Comparison of ENCODE assay signal across 31 cellular contexts in genomic region chr2:102190425-102191107, GRCh38. TPM values are rescaled to one million over a fixed set of nuclear protein-coding genes. Genes with fewer than 3 reads are reported as not detected.
A peak's percentile ranks its signal among the peaks of the same experiment; 100 is the strongest.
DNase-seq lines count a peak whose midpoint lies in the region; ATAC-seq and TF ChIP-seq lines count a peak whose summit lies in the region.
"Had no signal": no experiment of that assay in that cellular context is flagged by ENCODE, and none has a peak within 500 bp of the region (broad histone marks: within the 10 kb centered on the region; RNA-seq: fewer than 3 reads in every experiment).

No MANE protein-coding gene starts in this region.

- CTCF ChIA-PET in Calu3 (lab: Charles Lee), result no interaction called here
- CTCF ChIA-PET in mammary epithelial cell (lab: Charles Lee; ENCODE audit: low non-redundant PET), result no interaction called here

- DNase-seq in Calu3 (peak; percentile 10), kidney glomerular epithelial cell (lab: John Stamatoyannopoulos, UW) (peak; percentile 12), trophoblast cell (no peak), mammary epithelial cell (no peak), 8988T (no peak), OCI-M1 (lab: John Stamatoyannopoulos, UW) (no peak)
- DNase-seq: activated CD4-positive, alpha-beta memory T cell treated with anti-CD3 and anti-CD28 coated beads for 36 hours; activated CD4-positive, CD25-positive, alpha-beta regulatory T cell; activated naive CD8-positive, alpha-beta T cell treated with anti-CD3 and anti-CD28 coated beads, Interleukin-2, amount 10 ng/mL, durations not matched to agents 7 days and 5 days; DMS153; effector CD4-positive, alpha-beta T cell; foreskin keratinocyte; GDM1; HFFc6; hippocampal formation; MG63; NCI-H1417; NCI-H2081; NCI-H446 treated with DMSO at 0.1 percent for 48 hours; occipital lobe; PC-9; SIG-M5; stimulated activated CD4-positive, alpha-beta T cell treated with anti-CD3 and anti-CD28 coated beads, Interleukin-12 subunit alpha, Interleukin-12 subunit beta, amount 100 ng/mL, for 4 hours; stimulated activated CD4-positive, alpha-beta T cell treated with anti-CD3 and anti-CD28 coated beads, Interleukin-4, amount 100 ng/mL, for 24 hours; SW 1271; thyroid gland had no signal

- H3K79me1 ChIP-seq in trophoblast cell (ENCODE audit: low read length), result no peaks in the 10 kb centered on the region

- H3K4me3 ChIP-seq in trophoblast cell (ENCODE audit: low read depth, low read length) (no peak overlapping the region), mammary epithelial cell (replicated peaks in 1 of 3; ENCODE audit: insufficient read depth in 1 of 3, low read depth in 2 of 3, low read length in 3 of 3) (no peak overlapping the region)
- H3K4me3 ChIP-seq: GM23338, MG63, PC-9, right atrium auricular region, thyroid gland had no signal

- H3K79me2 ChIP-seq in trophoblast cell (ENCODE audit: control insufficient read depth, insufficient read depth, low read length, poor library complexity), result no peaks in the 10 kb centered on the region
- H3K79me2 ChIP-seq in mammary epithelial cell (ENCODE audit: insufficient read depth, low read length), result no peaks in the 10 kb centered on the region

- H2AFZ ChIP-seq in trophoblast cell (ENCODE audit: insufficient read depth, low read length, poor library complexity) (no peak overlapping the region), mammary epithelial cell (ENCODE audit: low read depth, low read length) (no peak overlapping the region)
- H2AFZ ChIP-seq: GM23338, PC-9 had no signal

- in situ Hi-C loops in mammary epithelial cell (cut with MboI; ENCODE audit: low sequenced_read_pairs in 2 of 2), result no loop called here

- H3K36me3 ChIP-seq in trophoblast cell (ENCODE audit: control insufficient read depth in 1 of 2, insufficient read depth in 2 of 2, low read length in 2 of 2) (no peaks in the 10 kb centered on the region), mammary epithelial cell (ENCODE audit: insufficient read depth, low read length) (no peaks in the 10 kb centered on the region)
- H3K36me3 ChIP-seq: MG63, right atrium auricular region, thyroid gland had no signal

- intact Hi-C loops in Calu3 (cut with micrococcal nuclease; ENCODE audit: unreplicated experiment) (loop anchor here (2.0 kb wide), 1 partner anchor 48 kb away; no protein-coding TSS in a partner anchor), mammary epithelial cell (cut with micrococcal nuclease) (no loop called here)

- H3K4me2 ChIP-seq in trophoblast cell (ENCODE audit: low read length) (no peak overlapping the region), mammary epithelial cell (ENCODE audit: insufficient read depth, low read depth, low read length) (no peak overlapping the region)
- H3K4me2 ChIP-seq: GM23338, PC-9 had no signal

- no peak overlapping the region for H4K8ac ChIP-seq in trophoblast cell (ENCODE audit: low read depth, low read length)

- dilution Hi-C loops in mammary epithelial cell (cut with HindIII; ENCODE audit: low sequenced_read_pairs), result no loop called here

- BruUV-seq in Calu3 (replicated peaks; lab: Mats Ljungman, UMichigan) (no TSS peak), mammary epithelial cell (replicated peaks; lab: Mats Ljungman, UMichigan) (no TSS peak)

- H3K4me1 ChIP-seq in trophoblast cell (ENCODE audit: control insufficient read depth in 1 of 2, insufficient read depth in 2 of 2, low read length in 2 of 2), result no peaks in the 10 kb centered on the region
- H3K4me1 ChIP-seq in mammary epithelial cell (ENCODE audit: insufficient read depth, low read length), result peaks cover 37% of the 10 kb centered on the region

- H2AK5ac ChIP-seq in trophoblast cell (ENCODE audit: low read length), result no peak overlapping the region

- H2BK12ac ChIP-seq in trophoblast cell (ENCODE audit: low read length), result no peak overlapping the region

- no peak overlapping the region for H4K91ac ChIP-seq in trophoblast cell (ENCODE audit: low read depth, low read length)

- H2BK120ac ChIP-seq in trophoblast cell (ENCODE audit: insufficient read depth, low read length, poor library complexity), result no peak overlapping the region

- TF ChIP-seq CTCF in Calu3 (IDR thresholded peaks at IDR 0.05; ENCODE audit: unreplicated experiment) (no peak), VCaP (conservative IDR thresholded peaks at IDR 0.05) (no peak), mammary epithelial cell (conservative IDR thresholded peaks at IDR 0.05 in 1 of 2, IDR thresholded peaks at IDR 0.05 in 1 of 2; ENCODE audit: extremely low read depth in 1 of 2, insufficient read depth in 1 of 2, low read depth in 1 of 2, low read length in 2 of 2) (no peak)

- H3K27me3 Mint-ChIP-seq in Calu3 (ENCODE audit: unreplicated experiment), result no peaks in the 10 kb centered on the region

- no peak overlapping the region for H2BK5ac ChIP-seq in trophoblast cell (ENCODE audit: low read depth, low read length, poor library complexity)

- no peak overlapping the region for H3K18ac ChIP-seq in trophoblast cell (ENCODE audit: low read length)

- no peaks in the 10 kb centered on the region for H3K9me3 Mint-ChIP-seq in Calu3 (ENCODE audit: low read depth, unreplicated experiment)
- H3K9me3 Mint-ChIP-seq: activated CD4-positive, alpha-beta memory T cell treated with anti-CD3 and anti-CD28 coated beads for 36 hours; HFFc6 had no signal

- no peak for ATAC-seq in GM18858 (IDR thresholded peaks at IDR 0.05; ENCODE audit: unreplicated experiment)
- ATAC-seq: foreskin keratinocyte, GM23338 had no signal

- no peaks in the 10 kb centered on the region for H3K9me3 ChIP-seq in trophoblast cell (ENCODE audit: insufficient read depth, low read depth, low read length)
- H3K9me3 ChIP-seq in mammary epithelial cell (replicated peaks; ENCODE audit: insufficient read depth, low read length), result no peaks in the 10 kb centered on the region
- H3K9me3 ChIP-seq: MG63, right atrium auricular region, thyroid gland had no signal

- no CpG with 5 or more reads among the region's 10 CpGs for WGBS in trophoblast cell (ENCODE audit: extremely low coverage, insufficient coverage, insufficient read length)
- WGBS in mammary epithelial cell (ENCODE audit: low coverage, missing lambda C conversion rate), result 95% methylated on average over 10 of the region's 10 CpGs

- no peak overlapping the region for H3K4ac ChIP-seq in trophoblast cell (ENCODE audit: low read depth, low read length)

- H3K14ac ChIP-seq in trophoblast cell (ENCODE audit: low read length), result no peak overlapping the region

- H3K4me1 Mint-ChIP-seq in Calu3 (ENCODE audit: low read depth, unreplicated experiment), result peaks cover 21% of the 10 kb centered on the region
- H3K4me1 Mint-ChIP-seq: GM23338 had no signal

- H3K27ac ChIP-seq in VCaP (peak overlapping the region; percentile 23; the same call in 1 of the 2 replicates), trophoblast cell (ENCODE audit: low read depth, low read length) (no peak overlapping the region), mammary epithelial cell (ENCODE audit: insufficient read depth, low read depth, low read length) (no peak overlapping the region)
- H3K27ac ChIP-seq: foreskin keratinocyte, PC-9, right atrium auricular region, thyroid gland had no signal

- no peak overlapping the region for H4K12ac ChIP-seq in trophoblast cell (ENCODE audit: low read depth, low read length)

- H3K27me3 ChIP-seq in trophoblast cell (ENCODE audit: insufficient read depth, low read length) (no peaks in the 10 kb centered on the region), mammary epithelial cell (ENCODE audit: insufficient read depth, low read length) (no peaks in the 10 kb centered on the region)
- H3K27me3 ChIP-seq: foreskin keratinocyte, MG63, right atrium auricular region, thyroid gland had no signal

- H4K20me1 ChIP-seq in mammary epithelial cell (ENCODE audit: insufficient read depth, low read length), result no peaks in the 10 kb centered on the region

- H3K23ac ChIP-seq in trophoblast cell (ENCODE audit: low read length), result no peak overlapping the region

- H3K9ac ChIP-seq in trophoblast cell (ENCODE audit: low read length), result peak overlapping the region; percentile 75
- H3K9ac ChIP-seq in mammary epithelial cell (ENCODE audit: insufficient read depth, low read length), result no peak overlapping the region

- peaks cover 9% of the 10 kb centered on the region for H3K36me3 Mint-ChIP-seq in Calu3 (ENCODE audit: insufficient read depth, unreplicated experiment)
- H3K36me3 Mint-ChIP-seq: activated naive CD8-positive, alpha-beta T cell treated with anti-CD3 and anti-CD28 coated beads, Interleukin-2, amount 10 ng/mL, durations not matched to agents 7 days and 5 days had no signal

- no peak overlapping the region for H3K4me3 Mint-ChIP-seq in Calu3 (ENCODE audit: low read depth, unreplicated experiment)
- H3K4me3 Mint-ChIP-seq: activated CD4-positive, alpha-beta memory T cell treated with anti-CD3 and anti-CD28 coated beads for 36 hours; activated naive CD8-positive, alpha-beta T cell treated with anti-CD3 and anti-CD28 coated beads, Interleukin-2, amount 10 ng/mL, durations not matched to agents 7 days and 5 days; GM23338; HFFc6; stimulated activated naive CD8-positive, alpha-beta T cell treated with anti-CD3 and anti-CD28 coated beads, Interleukin-15, Interleukin-2, amounts not matched to agents 100 ng/mL and 50 ng/mL, for 24 hours had no signal

- no peak overlapping the region for H3K27ac Mint-ChIP-seq in Calu3 (ENCODE audit: unreplicated experiment)
- H3K27ac Mint-ChIP-seq: activated CD4-positive, alpha-beta memory T cell treated with anti-CD3 and anti-CD28 coated beads for 36 hours; activated naive CD8-positive, alpha-beta T cell treated with anti-CD3 and anti-CD28 coated beads, Interleukin-2, amount 10 ng/mL, durations not matched to agents 7 days and 5 days; GM23338; HFFc6; stimulated activated naive CD8-positive, alpha-beta T cell treated with anti-CD3 and anti-CD28 coated beads, Interleukin-15, Interleukin-2, amounts not matched to agents 100 ng/mL and 50 ng/mL, for 24 hours had no signal

RNA-seq across cellular contexts. Expression of gene IL1RL2, which starts 3.7 kb away (rescaled TPM):
- total RNA-seq in Calu3 (2022) (0.68 and 0.73 TPM in 2 replicates), mammary epithelial cell (1 to 10 TPM in 1 of 2 donors, under 1 TPM in 1; 0.82 to 4.7 TPM)
- not detected in 2 replicates for polyA plus RNA-seq in trophoblast cell (2013)
- 1.1 TPM for polyA plus RNA-seq in mammary epithelial cell
- 3.7 TPM for polyA minus RNA-seq in mammary epithelial cell
- total RNA-seq: activated naive CD8-positive, alpha-beta T cell treated with anti-CD3 and anti-CD28 coated beads, Interleukin-2, amount 10 ng/mL, durations not matched to agents 7 days and 5 days; GM23338; HFFc6 had no signal
- polyA plus RNA-seq: GM23338 had no signal

RNA-seq across cellular contexts. Expression of gene IL1R1, which starts 48.0 kb away (rescaled TPM):
- 6.2 and 8.7 TPM in 2 replicates for total RNA-seq in Calu3 (2022)
- polyA plus RNA-seq in trophoblast cell (2013), result 35.1 and 36.4 TPM in 2 replicates
- total RNA-seq in mammary epithelial cell, result 1 to 10 TPM; 7.7 to 8.7 TPM
- polyA plus RNA-seq in mammary epithelial cell, result 6.9 TPM
- polyA minus RNA-seq in mammary epithelial cell, result 6.4 TPM
- polyA plus RNA-seq: GM23338 had no signal

Comparison
In these comparisons a context has a peak if more than half of its experiments do, and no peak if none do; other contexts are left out.
1. DNase-seq: peak in Calu3 (single experiment) and kidney glomerular epithelial cell (single experiment); none in trophoblast cell (0 of 2), mammary epithelial cell (single experiment), 8988T (single experiment) and OCI-M1 (single experiment).